Comparison of ENCODE assay signal across 10 cellular contexts in genomic region chr7:152615052-152615741, GRCh38.
DNase-seq lines count a peak whose midpoint lies in the region; ATAC-seq and TF ChIP-seq lines count a peak whose summit lies in the region.
"Had no signal": no experiment of that assay in that cellular context is flagged by ENCODE, and none has a peak within 500 bp of the region (broad histone marks: within the 10 kb centered on the region; RNA-seq: fewer than 3 reads in every experiment).

No MANE protein-coding gene starts in this region.

- POLR2A ChIA-PET in CD8-positive, alpha-beta T cell (lab: Charles Lee): no interaction called here

- H3K36me3 ChIP-seq in CD8-positive, alpha-beta T cell (ENCODE audit: insufficient read depth, low read length): no peaks in the 10 kb centered on the region

- no peaks in the 10 kb centered on the region for H3K36me3 Mint-ChIP-seq in CD8-positive, alpha-beta T cell
- no peaks in the 10 kb centered on the region for H3K36me3 Mint-ChIP-seq in stimulated activated effector memory CD8-positive, alpha-beta T cell treated with anti-CD3 and anti-CD28 coated beads, Interleukin-12 subunit alpha, Interleukin-12 subunit beta, amount 100 ng/mL, for 72 hours

- H3K9me3 ChIP-seq in CD8-positive, alpha-beta T cell (ENCODE audit: low read length): no peaks in the 10 kb centered on the region

- DNase-seq in ELR (ENCODE audit: low read depth): peak; percentile 8
- peak; percentile 35 for DNase-seq in NCI-H446 treated with DMSO at 0.1 percent for 48 hours (lab: John Stamatoyannopoulos, UW)
- peak in 1 of 2 donors; percentile 2 for DNase-seq in foreskin keratinocyte
- peak; percentile 73 for DNase-seq in pons (ENCODE audit: low spot score)
- DNase-seq in CD8-positive, alpha-beta T cell: no peak
- DNase-seq in stimulated activated effector memory CD8-positive, alpha-beta T cell treated with anti-CD3 and anti-CD28 coated beads, Interleukin-12 subunit alpha, Interleukin-12 subunit beta, amount 100 ng/mL, for 72 hours (ENCODE audit: low spot score in 2 of 2): no peak
- DNase-seq in activated CD4-positive, alpha-beta T cell treated with anti-CD3 and anti-CD28 coated beads for 4 hours: no peak
- DNase-seq: activated B cell treated with CpG ODN at 0.5 μM for 24 hours had no signal

- intact Hi-C loops in CD8-positive, alpha-beta T cell (cut with DNase I, micrococcal nuclease): no loop called here

- TF ChIP-seq CTCF in foreskin keratinocyte (conservative IDR thresholded peaks at IDR 0.05): no peak
- no peak for TF ChIP-seq CTCF in CD8-positive, alpha-beta T cell (IDR thresholded peaks at IDR 0.05)

- H3K4me1 Mint-ChIP-seq in CD8-positive, alpha-beta T cell (ENCODE audit: low read depth): no peaks in the 10 kb centered on the region
- no peaks in the 10 kb centered on the region for H3K4me1 Mint-ChIP-seq in stimulated activated effector memory CD8-positive, alpha-beta T cell treated with anti-CD3 and anti-CD28 coated beads, Interleukin-12 subunit alpha, Interleukin-12 subunit beta, amount 100 ng/mL, for 72 hours
- H3K4me1 Mint-ChIP-seq: activated B cell treated with CpG ODN at 0.5 μM for 24 hours, nephron had no signal

- no peak overlapping the region for H3K27ac Mint-ChIP-seq in CD8-positive, alpha-beta T cell
- no peak overlapping the region for H3K27ac Mint-ChIP-seq in stimulated activated effector memory CD8-positive, alpha-beta T cell treated with anti-CD3 and anti-CD28 coated beads, Interleukin-12 subunit alpha, Interleukin-12 subunit beta, amount 100 ng/mL, for 72 hours
- H3K27ac Mint-ChIP-seq: activated B cell treated with CpG ODN at 0.5 μM for 24 hours, nephron had no signal

- H3K9me3 Mint-ChIP-seq in CD8-positive, alpha-beta T cell: no peaks in the 10 kb centered on the region
- no peaks in the 10 kb centered on the region for H3K9me3 Mint-ChIP-seq in stimulated activated effector memory CD8-positive, alpha-beta T cell treated with anti-CD3 and anti-CD28 coated beads, Interleukin-12 subunit alpha, Interleukin-12 subunit beta, amount 100 ng/mL, for 72 hours
- H3K9me3 Mint-ChIP-seq: nephron had no signal

- H3K27ac ChIP-seq in foreskin keratinocyte: no peak overlapping the region
- H3K27ac ChIP-seq in CD8-positive, alpha-beta T cell (ENCODE audit: low read depth, low read length): no peak overlapping the region

- no peaks in the 10 kb centered on the region for H3K4me1 ChIP-seq in foreskin keratinocyte
- no peaks in the 10 kb centered on the region for H3K4me1 ChIP-seq in CD8-positive, alpha-beta T cell (ENCODE audit: insufficient read depth, low read length)

- peaks cover 6% of the 10 kb centered on the region for H3K27me3 ChIP-seq in foreskin keratinocyte
- no peaks in the 10 kb centered on the region for H3K27me3 ChIP-seq in CD8-positive, alpha-beta T cell (ENCODE audit: insufficient read depth, low read length)

- H3K27me3 Mint-ChIP-seq in CD8-positive, alpha-beta T cell (ENCODE audit: low read depth): peaks cover 2% of the 10 kb centered on the region
- H3K27me3 Mint-ChIP-seq: activated B cell treated with CpG ODN at 0.5 μM for 24 hours had no signal

- ATAC-seq in foreskin keratinocyte: peak; percentile 44
- no peak for ATAC-seq in CD8-positive, alpha-beta T cell
- no peak for ATAC-seq in HG02678 (IDR thresholded peaks at IDR 0.05; ENCODE audit: unreplicated experiment)
- ATAC-seq in stimulated activated effector memory CD8-positive, alpha-beta T cell treated with anti-CD3 and anti-CD28 coated beads, Interleukin-12 subunit alpha, Interleukin-12 subunit beta, amount 100 ng/mL, for 72 hours: no peak

- CTCF ChIA-PET in CD8-positive, alpha-beta T cell (lab: Charles Lee): no interaction called here

- H3K4me3 Mint-ChIP-seq in CD8-positive, alpha-beta T cell: no peak overlapping the region
- no peak overlapping the region for H3K4me3 Mint-ChIP-seq in stimulated activated effector memory CD8-positive, alpha-beta T cell treated with anti-CD3 and anti-CD28 coated beads, Interleukin-12 subunit alpha, Interleukin-12 subunit beta, amount 100 ng/mL, for 72 hours
- H3K4me3 Mint-ChIP-seq: activated B cell treated with CpG ODN at 0.5 μM for 24 hours, nephron had no signal

- H3K4me3 ChIP-seq in CD8-positive, alpha-beta T cell (ENCODE audit: low read depth, low read length): no peak overlapping the region

Comparison
In these comparisons a context has a peak if more than half of its experiments do, and no peak if none do; other contexts are left out.
1. DNase-seq: peak in ELR (single experiment), NCI-H446 treated with DMSO at 0.1 percent for 48 hours (single experiment) and pons (single experiment); none in CD8-positive, alpha-beta T cell (0 of 7), stimulated activated effector memory CD8-positive, alpha-beta T cell treated with anti-CD3 and anti-CD28 coated beads, Interleukin-12 subunit alpha, Interleukin-12 subunit beta, amount 100 ng/mL, for 72 hours (0 of 2) and activated CD4-positive, alpha-beta T cell treated with anti-CD3 and anti-CD28 coated beads for 4 hours (0 of 2).